ENCODE assay signal across 11 cellular contexts in the genomic region with DNA sequence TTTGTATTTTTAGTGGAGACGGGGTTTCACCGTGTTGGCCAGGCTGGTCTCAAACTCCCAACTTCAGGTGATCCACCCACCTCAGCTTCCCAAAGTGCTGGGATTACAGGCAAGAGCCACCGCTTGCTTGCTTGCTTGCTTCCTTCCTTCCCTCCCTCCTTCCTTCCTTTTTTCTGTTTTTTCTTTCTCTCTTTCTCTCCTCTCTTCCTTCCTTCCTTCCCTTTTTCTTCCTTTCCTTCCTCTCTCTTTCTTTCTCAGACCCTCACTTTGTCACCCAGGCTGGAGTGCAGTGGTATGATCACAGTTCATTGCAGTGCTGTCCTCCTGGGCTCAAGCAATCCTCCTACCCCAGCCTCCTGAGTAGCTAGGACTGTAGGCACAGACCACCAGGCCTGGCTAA. TPM values are rescaled to one million over a fixed set of nuclear protein-coding genes. Genes with fewer than 3 reads are reported as not detected.
"Had no signal": no experiment of that assay in that cellular context is flagged by ENCODE, and none has a peak within 500 bp of the region (broad histone marks: within the 10 kb centered on the region; RNA-seq: fewer than 3 reads in every experiment).

No MANE protein-coding gene starts in this region.

RNA-seq across cellular contexts. Expression of gene EPO, which starts 19.2 kb away (rescaled TPM):
- total RNA-seq: activated CD4-positive, alpha-beta memory T cell treated with anti-CD3 and anti-CD28 coated beads, Interleukin-2, amount 10 ng/mL, durations not matched to agents 7 days and 5 days; activated CD4-positive, alpha-beta T cell treated with anti-CD3 and anti-CD28 coated beads for 36 hours; activated CD4-positive, alpha-beta T cell treated with anti-CD3 and anti-CD28 coated beads, Interleukin-2, amount 10 ng/mL, durations not matched to agents 7 days and 5 days; activated CD8-positive, alpha-beta memory T cell treated with anti-CD3 and anti-CD28 coated beads, Interleukin-2, amount 10 ng/mL, durations not matched to agents 7 days and 5 days; activated CD8-positive, alpha-beta T cell treated with anti-CD3 and anti-CD28 coated beads, Interleukin-2, amount 10 ng/mL, durations not matched to agents 7 days and 5 days; activated T-helper 2 cell treated with anti-CD3 and anti-CD28 coated beads, Interferon-gamma antibody, Interleukin-2, Interleukin-4, amounts not matched to agents 10 μg/mL and 5 μg/mL and 100 μg/mL, durations not matched to agents 14 hours and 24 hours and 36 hours; ascending aorta; bronchial epithelial cell; cardiac muscle cell; chondrocyte had no signal

RNA-seq across cellular contexts. Expression of gene ZAN, which starts 32.3 kb away (rescaled TPM):
- total RNA-seq: activated CD4-positive, alpha-beta memory T cell treated with anti-CD3 and anti-CD28 coated beads, Interleukin-2, amount 10 ng/mL, durations not matched to agents 7 days and 5 days; activated CD4-positive, alpha-beta T cell treated with anti-CD3 and anti-CD28 coated beads for 36 hours; activated CD4-positive, alpha-beta T cell treated with anti-CD3 and anti-CD28 coated beads, Interleukin-2, amount 10 ng/mL, durations not matched to agents 7 days and 5 days; activated CD8-positive, alpha-beta memory T cell treated with anti-CD3 and anti-CD28 coated beads, Interleukin-2, amount 10 ng/mL, durations not matched to agents 7 days and 5 days; activated CD8-positive, alpha-beta T cell treated with anti-CD3 and anti-CD28 coated beads, Interleukin-2, amount 10 ng/mL, durations not matched to agents 7 days and 5 days; activated naive CD8-positive, alpha-beta T cell treated with anti-CD3 and anti-CD28 coated beads, Interleukin-2, amount 10 ng/mL, durations not matched to agents 7 days and 5 days; activated T-helper 2 cell treated with anti-CD3 and anti-CD28 coated beads, Interferon-gamma antibody, Interleukin-2, Interleukin-4, amounts not matched to agents 10 μg/mL and 5 μg/mL and 100 μg/mL, durations not matched to agents 14 hours and 24 hours and 36 hours; ascending aorta; bronchial epithelial cell; cardiac muscle cell; chondrocyte had no signal
- polyA plus RNA-seq: cardiac muscle cell had no signal
